ENCODE assay signal across 1 cellular context in genomic region chr2:20692081-20692480, GRCh38.
TF ChIP-seq lines count a peak whose summit lies in the region.

No MANE protein-coding gene starts in this region.

TF ChIP-seq in HepG2, 621 proteins besides CTCF, POLR2A, EP300 and RAD21 (continued from another document):
- no peak for TF ChIP-seq ZNF660 (CRISPR knock-in tag; IDR thresholded peaks at IDR 0.05; ENCODE audit: borderline replicate concordance, low read depth)
- no peak for TF ChIP-seq ZNF460 (CRISPR knock-in tag; IDR thresholded peaks at IDR 0.05; ENCODE audit: borderline replicate concordance)
TF ChIP-seq in HepG2: peak in this region for 0.
